In genomic region chr17:17859909-17860760, GRCh38 we compare ENCODE assay signal across 8 cellular contexts. TPM values are rescaled to one million over a fixed set of nuclear protein-coding genes. Genes with fewer than 3 reads are reported as not detected.
DNase-seq lines count a peak whose midpoint lies in the region; ATAC-seq, FAIRE-seq and TF ChIP-seq lines count a peak whose summit lies in the region.
"Had no signal": no experiment of that assay in that cellular context is flagged by ENCODE, and none has a peak within 500 bp of the region (broad histone marks: within the 10 kb centered on the region; RNA-seq: fewer than 3 reads in every experiment).

No MANE protein-coding gene starts in this region.

- TF ChIP-seq POLR2A in gastrocnemius medialis (IDR thresholded peaks at IDR 0.05): no peak

- H3K9me3 ChIP-seq in right cardiac atrium (ENCODE audit: control insufficient read depth, low read length) (no peaks in the 10 kb centered on the region), gastrocnemius medialis (no peaks in the 10 kb centered on the region)

- H3K27me3 ChIP-seq in right cardiac atrium (ENCODE audit: control insufficient read depth, insufficient read depth) (no peaks in the 10 kb centered on the region), gastrocnemius medialis (no peaks in the 10 kb centered on the region)

- H3K36me3 ChIP-seq in gastrocnemius medialis: peaks cover 0 to 14% of the 10 kb centered on the region in 2 donors

- peak overlapping the region; percentile 31 for H3K27ac ChIP-seq in right cardiac atrium (ENCODE audit: low read length)
- H3K27ac ChIP-seq in gastrocnemius medialis: peak overlapping the region in 3 of 4 donors; percentile 28 to 44 (median 38)

- FAIRE-seq in HTR-8/SVneo (lab: Jason Lieb, UNC): peak; percentile 98
- FAIRE-seq: endometrium had no signal

- in situ Hi-C loops in gastrocnemius medialis (cut with MboI; ENCODE audit: low sequenced_read_pairs in 4 of 4): loop anchor here (5.0 to 25.0 kb wide), 6 partner anchors 48 to 185 kb away; partner anchors contain the start of gene RAI1 (in 3 of the 4)

- 33% methylated on average over 9 of the region's 9 CpGs for WGBS in right cardiac atrium

- DNase-seq in GM10266 (ENCODE audit: extremely low spot score): peak; percentile 72
- peak; percentile 93 for DNase-seq in HTR-8/SVneo (ENCODE audit: insufficient read length, low spot score)
- DNase-seq in T follicular helper cell (ENCODE audit: low read depth): peak; percentile 58
- peak in 42 of 56 donors; percentile 23 to 81 (median 53) for DNase-seq in amygdala (lab: John Stamatoyannopoulos, UW)
- peak; percentile 63 to 85 (median 82) for DNase-seq in right cardiac atrium
- DNase-seq in gastrocnemius medialis: peak in 1 of 2 donors; percentile 64

- H3K4me3 ChIP-seq in right cardiac atrium (ENCODE audit: low read length) (no peak overlapping the region), gastrocnemius medialis (no peak overlapping the region)

- intact Hi-C loops in right cardiac atrium (cut with DNase I): loop anchor here in 3 of 4 donors (5.0 kb wide), 2 partner anchors 48 to 178 kb away; partner anchors contain the start of gene RAI1 (in 1 of the 3)
- intact Hi-C loops in gastrocnemius medialis (cut with DNase I; ENCODE audit: low total_unique reads): loop anchor here (1.0 kb wide), 2 partner anchors 48 to 179 kb away; partner anchors contain the start of gene RAI1

- H3K4me1 ChIP-seq in right cardiac atrium (ENCODE audit: control insufficient read depth, insufficient read depth, low read length) (peaks cover 3% of the 10 kb centered on the region), gastrocnemius medialis (peaks cover 4 to 5% of the 10 kb centered on the region in 2 donors)

- peak; percentile 97 for TF ChIP-seq CTCF in GM10266 (IDR thresholded peaks at IDR 0.05; ENCODE audit: control insufficient read depth, insufficient read depth, low read depth, missing control alignments)
- peak; percentile 96 to 99 (median 98) for TF ChIP-seq CTCF in gastrocnemius medialis (IDR thresholded peaks at IDR 0.05 in 4 of 5, conservative IDR thresholded peaks at IDR 0.05 in 1 of 5)

- ATAC-seq in right cardiac atrium (peak; percentile 90 to 91), gastrocnemius medialis (peak; percentile 94 to 95), GM18870 (IDR thresholded peaks at IDR 0.05; ENCODE audit: unreplicated experiment) (no peak)

RNA-seq across cellular contexts. Expression of gene SREBF1, which starts 23.3 kb away (rescaled TPM):
- total RNA-seq in right cardiac atrium: 10 to 100 TPM; 28.7 to 41.6 (median 36.2) TPM
- 45.7 TPM for polyA plus RNA-seq in right cardiac atrium
- total RNA-seq in gastrocnemius medialis: 10 to 100 TPM; 11.1 to 64.5 (median 32.3) TPM
